ENCODE assay signal across 25 cellular contexts in genomic region chr4:23169598-23170311, GRCh38.
DNase-seq lines count a peak whose midpoint lies in the region; ATAC-seq and TF ChIP-seq lines count a peak whose summit lies in the region.
"Had no signal": no experiment of that assay in that cellular context is flagged by ENCODE, and none has a peak within 500 bp of the region (broad histone marks: within the 10 kb centered on the region; RNA-seq: fewer than 3 reads in every experiment).

No MANE protein-coding gene starts in this region.

- no peaks in the 10 kb centered on the region for H3K9me3 ChIP-seq in mucosa of descending colon
- H3K9me3 ChIP-seq: MG63 had no signal

- intact Hi-C loops in mucosa of descending colon (cut with DNase I, micrococcal nuclease) = no loop called here

- peak; percentile 84 for ATAC-seq in mucosa of descending colon
- no peak for ATAC-seq in GM21529 (IDR thresholded peaks at IDR 0.05; ENCODE audit: unreplicated experiment)
- ATAC-seq: GM12878 had no signal

- TF ChIP-seq CTCF in mucosa of descending colon (IDR thresholded peaks at IDR 0.05) = no peak

- DNase-seq in NOMO-1 treated with DMSO at 0.1 percent for 48 hours (lab: John Stamatoyannopoulos, UW; ENCODE audit: unreplicated experiment) = peak; percentile 9
- no peak for DNase-seq in NOMO-1 treated with dmso at 0.1 percent for 144 hours (lab: John Stamatoyannopoulos, UW; ENCODE audit: unreplicated experiment)
- DNase-seq in NCI-H2081 (lab: John Stamatoyannopoulos, UW) = peak; percentile 28 to 78
- DNase-seq in NCI-H748 treated with DMSO at 0.1 percent for 48 hours (lab: John Stamatoyannopoulos, UW) = peak; percentile 24
- DNase-seq in mucosa of descending colon = no peak
- DNase-seq in T1000 (lab: John Stamatoyannopoulos, UW) = no peak
- DNase-seq in NCI-H1694 treated with DMSO at 0.1 percent for 48 hours (lab: John Stamatoyannopoulos, UW) = no peak
- DNase-seq: CD4-positive, CD25-positive, alpha-beta regulatory T cell; GDM1; GOT3; HCEC 1CT; IMR-90; KG1; MG63; NCI-H1105 treated with DMSO at 0.1 percent for 48 hours; NCI-H1694; NCI-H2107; NCI-H446; NCI-H524 treated with DMSO at 0.1 percent for 48 hours; PC-9; SHP77; T-helper 1 cell had no signal

- H3K4me3 ChIP-seq in mucosa of descending colon = no peak overlapping the region
- H3K4me3 ChIP-seq: BLaER1, GM12878, MG63, PC-9 had no signal

- H3K4me1 ChIP-seq in mucosa of descending colon (ENCODE audit: low read depth) = peaks cover 10% of the 10 kb centered on the region
- H3K4me1 ChIP-seq: BLaER1 had no signal

- no peaks in the 10 kb centered on the region for H3K36me3 ChIP-seq in mucosa of descending colon (ENCODE audit: low read depth)
- H3K36me3 ChIP-seq: BLaER1, MG63 had no signal

Comparison
In these comparisons a context has a peak if more than half of its experiments do, and no peak if none do; other contexts are left out.
1. DNase-seq: peak in NOMO-1 treated with DMSO at 0.1 percent for 48 hours (single experiment), NCI-H2081 (2 of 2) and NCI-H748 treated with DMSO at 0.1 percent for 48 hours (single experiment); none in NOMO-1 treated with dmso at 0.1 percent for 144 hours (single experiment), mucosa of descending colon (0 of 3), T1000 (single experiment) and NCI-H1694 treated with DMSO at 0.1 percent for 48 hours (single experiment).